ENCODE assay signal across 10 cellular contexts in genomic region chr11:108160970-108161566, GRCh38. TPM values are rescaled to one million over a fixed set of nuclear protein-coding genes. Genes with fewer than 3 reads are reported as not detected.
DNase-seq lines count a peak whose midpoint lies in the region; ATAC-seq and TF ChIP-seq lines count a peak whose summit lies in the region.
"Had no signal": no experiment of that assay in that cellular context is flagged by ENCODE, and none has a peak within 500 bp of the region (broad histone marks: within the 10 kb centered on the region; RNA-seq: fewer than 3 reads in every experiment).

No MANE protein-coding gene starts in this region.

- peak overlapping the region; percentile 22 for H3K27ac Mint-ChIP-seq in dendritic cell treated with granulocyte-macrophage colony-stimulating factor and Interleukin-4, amounts not matched to agents 40 ng/mL and 50 ng/mL, for 4 days

- 91% methylated on average over 5 of the region's 5 CpGs for WGBS in hepatocyte (ENCODE audit: low lambda C conversion rate, missing lambda C conversion rate)

- H4K20me1 ChIP-seq in hepatocyte (ENCODE audit: insufficient read depth, poor library complexity, severe bottlenecking) = no peaks in the 10 kb centered on the region

- no peak overlapping the region for H3K4me3 Mint-ChIP-seq in dendritic cell treated with granulocyte-macrophage colony-stimulating factor and Interleukin-4, amounts not matched to agents 40 ng/mL and 50 ng/mL, for 4 days

- no peaks in the 10 kb centered on the region for H3K9me3 ChIP-seq in hepatocyte (ENCODE audit: low read depth)
- H3K9me3 ChIP-seq: SJSA1 had no signal

- H3K4me2 ChIP-seq in hepatocyte = no peak overlapping the region

- no peaks in the 10 kb centered on the region for H3K27me3 ChIP-seq in hepatocyte
- H3K27me3 ChIP-seq: SJSA1 had no signal

- H3K4me3 ChIP-seq in hepatocyte = no peak overlapping the region
- H3K4me3 ChIP-seq: SJSA1 had no signal

- no peaks in the 10 kb centered on the region for H3K36me3 ChIP-seq in hepatocyte (replicated peaks; ENCODE audit: insufficient read depth, low read depth)

- H3K36me3 Mint-ChIP-seq in dendritic cell treated with granulocyte-macrophage colony-stimulating factor and Interleukin-4, amounts not matched to agents 40 ng/mL and 50 ng/mL, for 4 days (ENCODE audit: low read depth) = peaks cover 48% of the 10 kb centered on the region

- no peak overlapping the region for H3K27ac ChIP-seq in hepatocyte
- H3K27ac ChIP-seq: SJSA1 had no signal

- no peaks in the 10 kb centered on the region for H3K9me3 Mint-ChIP-seq in dendritic cell treated with granulocyte-macrophage colony-stimulating factor and Interleukin-4, amounts not matched to agents 40 ng/mL and 50 ng/mL, for 4 days

- H3K27me3 Mint-ChIP-seq in dendritic cell treated with granulocyte-macrophage colony-stimulating factor and Interleukin-4, amounts not matched to agents 40 ng/mL and 50 ng/mL, for 4 days = no peaks in the 10 kb centered on the region

- no peaks in the 10 kb centered on the region for H3K9me2 ChIP-seq in hepatocyte (replicated peaks; ENCODE audit: insufficient read depth)

- TF ChIP-seq CTCF in hepatocyte (IDR thresholded peaks at IDR 0.05; ENCODE audit: poor library complexity) = no peak

- H3K4me1 Mint-ChIP-seq in dendritic cell treated with granulocyte-macrophage colony-stimulating factor and Interleukin-4, amounts not matched to agents 40 ng/mL and 50 ng/mL, for 4 days (ENCODE audit: low read depth) = peaks cover 12% of the 10 kb centered on the region

- no peaks in the 10 kb centered on the region for H3K4me1 ChIP-seq in hepatocyte (ENCODE audit: insufficient read depth)
- H3K4me1 ChIP-seq: SJSA1 had no signal

- no peak overlapping the region for H2AFZ ChIP-seq in hepatocyte

- DNase-seq in hepatocyte (ENCODE audit: low spot score) (no peak), amniotic stem cell (lab: John Stamatoyannopoulos, UW) (no peak), hippocampal formation (lab: John Stamatoyannopoulos, UW) (no peak)
- no peak for DNase-seq in stimulated activated CD4-positive, alpha-beta T cell treated with anti-CD3 and anti-CD28 coated beads, Interleukin-2, amount 100 ng/mL, for 48 hours
- DNase-seq: H7 had no signal

- no peaks in the 10 kb centered on the region for H3K79me2 ChIP-seq in hepatocyte

- intact Hi-C loops in dendritic cell treated with granulocyte-macrophage colony-stimulating factor and Interleukin-4, amounts not matched to agents 40 ng/mL and 50 ng/mL, for 4 days (cut with micrococcal nuclease) = no loop called here

- peak; percentile 95 for ATAC-seq in GM18858 (IDR thresholded peaks at IDR 0.05; ENCODE audit: unreplicated experiment)
- ATAC-seq in GM21717 (IDR thresholded peaks at IDR 0.05; ENCODE audit: unreplicated experiment) = peak; percentile 98
- peak; percentile 94 for ATAC-seq in HG03558 (IDR thresholded peaks at IDR 0.05; ENCODE audit: extremely low read depth, unreplicated experiment)

RNA-seq across cellular contexts. Expression of gene ACAT1, which starts 39.7 kb away (rescaled TPM):
- 188 and 191 TPM in 2 replicates for total RNA-seq in hepatocyte
- 71.8 and 87.1 TPM in 2 replicates for polyA plus RNA-seq in hepatocyte
